18 cellular contexts compared by ENCODE assay signal in the genomic region with DNA sequence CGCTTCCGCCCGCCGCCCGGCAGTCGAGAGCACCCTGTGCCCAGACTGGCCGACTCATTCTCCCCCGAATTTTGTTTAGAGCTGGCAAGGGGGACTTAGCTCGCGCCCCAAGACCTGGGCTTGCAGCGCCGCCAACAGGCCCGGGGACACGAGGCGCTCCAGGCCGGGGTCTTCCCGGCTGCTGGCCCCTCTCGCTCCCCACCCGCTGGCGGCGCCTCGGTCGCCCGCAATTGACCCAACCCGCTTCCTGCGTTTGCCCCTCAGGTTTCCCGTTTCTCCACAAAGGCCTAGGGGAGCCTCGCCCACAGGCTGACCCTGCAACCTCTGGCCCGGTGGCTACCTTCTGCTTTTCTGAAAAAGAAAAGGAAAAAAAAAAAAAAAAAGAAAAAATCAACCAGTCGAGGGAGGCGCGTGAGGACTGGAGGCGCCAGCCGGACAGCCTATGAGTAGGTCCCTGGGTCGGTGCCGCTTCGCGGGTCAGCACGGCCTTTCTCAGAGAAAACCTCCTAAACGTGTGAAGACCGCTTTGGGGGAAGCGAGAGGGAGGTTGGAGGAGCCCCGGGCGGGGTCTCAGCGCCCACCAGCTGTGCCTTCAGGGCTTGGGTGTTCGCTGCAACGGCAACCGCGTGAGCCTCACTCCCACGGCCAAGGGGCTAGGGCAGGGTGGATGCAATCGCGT. TPM values are rescaled to one million over a fixed set of nuclear protein-coding genes. Genes with fewer than 3 reads are reported as not detected.
DNase-seq lines count a peak whose midpoint lies in the region; ATAC-seq and TF ChIP-seq lines count a peak whose summit lies in the region.
"Had no signal": no experiment of that assay in that cellular context is flagged by ENCODE, and none has a peak within 500 bp of the region (broad histone marks: within the 10 kb centered on the region; RNA-seq: fewer than 3 reads in every experiment).

No MANE protein-coding gene starts in this region.

- H3K4me3 ChIP-seq in iPS-20b (ENCODE audit: low read length) (peak overlapping the region; percentile 46; the same call in 1 of the 2 replicates), sigmoid colon (no peak overlapping the region)
- H3K4me3 ChIP-seq: A549, tibial artery had no signal

- no peak overlapping the region for H3K9ac ChIP-seq in iPS-20b (ENCODE audit: low read depth, low read length)

- H3K27ac ChIP-seq in iPS-20b (ENCODE audit: low read length), result no peak overlapping the region
- H3K27ac ChIP-seq in sigmoid colon, result no peak overlapping the region
- H3K27ac ChIP-seq in foreskin keratinocyte, result no peak overlapping the region
- H3K27ac ChIP-seq: A549, tibial artery had no signal

- DNase-seq in activated T-cell treated with anti-CD3 and anti-CD28 coated beads, Interleukin-2, amount 50 U/mL, for 24 hours, result peak; percentile 39
- DNase-seq in activated T-cell treated with anti-CD3 and anti-CD28 coated beads, Interleukin-2, amount 50 U/mL, for 1 hour, result no peak
- DNase-seq in UCSD-AML1 (lab: John Stamatoyannopoulos, UW; ENCODE audit: unreplicated experiment), result peak; percentile 39
- peak; percentile 38 for DNase-seq in sigmoid colon
- DNase-seq in foreskin keratinocyte, result no peak
- no peak for DNase-seq in occipital lobe (lab: John Stamatoyannopoulos, UW)
- DNase-seq in NCI-H1092 (lab: John Stamatoyannopoulos, UW), result no peak
- DNase-seq: activated CD4-positive, alpha-beta T cell treated with anti-CD3 and anti-CD28 coated beads, Interleukin-2, amount 50 U/mL, for 4 hours; activated naive CD4-positive, alpha-beta T cell treated with Interleukin-2 at 50 U/mL for 16 hours; KBM-7; naive B cell; NCI-H1436 treated with DMSO at 0.1 percent for 48 hours; NCI-H510A; small intestine had no signal

- H3K9me3 Mint-ChIP-seq in activated T-cell treated with anti-CD3 and anti-CD28 coated beads, Interleukin-2, amount 50 U/mL, for 24 hours, result no peaks in the 10 kb centered on the region

- peaks cover 100% of the 10 kb centered on the region for H3K27me3 ChIP-seq in iPS-20b (ENCODE audit: insufficient read depth, low read length)
- H3K27me3 ChIP-seq in sigmoid colon, result peaks cover 85 to 98% (median 93%) of the 10 kb centered on the region in 3 donors
- peaks cover 100% of the 10 kb centered on the region for H3K27me3 ChIP-seq in foreskin keratinocyte

- peaks cover 99% of the 10 kb centered on the region for H3K27me3 Mint-ChIP-seq in activated T-cell treated with anti-CD3 and anti-CD28 coated beads, Interleukin-2, amount 50 U/mL, for 24 hours

- H3K4me1 Mint-ChIP-seq in activated T-cell treated with anti-CD3 and anti-CD28 coated beads, Interleukin-2, amount 50 U/mL, for 24 hours (ENCODE audit: low read depth), result peaks cover 54% of the 10 kb centered on the region

- no peak overlapping the region for H3K4me3 Mint-ChIP-seq in activated T-cell treated with anti-CD3 and anti-CD28 coated beads, Interleukin-2, amount 50 U/mL, for 24 hours

- H3K36me3 Mint-ChIP-seq in activated T-cell treated with anti-CD3 and anti-CD28 coated beads, Interleukin-2, amount 50 U/mL, for 24 hours (ENCODE audit: low read depth), result no peaks in the 10 kb centered on the region
- H3K36me3 Mint-ChIP-seq: naive B cell had no signal

- 4 to 7% methylated on average over 52 of the region's 52 CpGs for WGBS in sigmoid colon, 2 donors

- H3K9me3 ChIP-seq in iPS-20b (ENCODE audit: insufficient read depth, low read depth, low read length), result no peaks in the 10 kb centered on the region; the same call in 1 of the 2 replicates
- no peaks in the 10 kb centered on the region for H3K9me3 ChIP-seq in sigmoid colon
- H3K9me3 ChIP-seq: A549, tibial artery had no signal

- H3K4me1 ChIP-seq in iPS-20b (ENCODE audit: insufficient read depth, low read length) (peaks cover 14% of the 10 kb centered on the region), sigmoid colon (peaks cover 0 to 49% (median 44%) of the 10 kb centered on the region in 4 donors), foreskin keratinocyte (no peaks in the 10 kb centered on the region)
- H3K4me1 ChIP-seq: A549 had no signal

- no peak overlapping the region for H3K27ac Mint-ChIP-seq in activated T-cell treated with anti-CD3 and anti-CD28 coated beads, Interleukin-2, amount 50 U/mL, for 24 hours
- H3K27ac Mint-ChIP-seq: naive B cell had no signal

- TF ChIP-seq CTCF in sigmoid colon (IDR thresholded peaks at IDR 0.05) (no peak), foreskin keratinocyte (conservative IDR thresholded peaks at IDR 0.05) (no peak)

- TF ChIP-seq EP300 in sigmoid colon (IDR thresholded peaks at IDR 0.05), result no peak

- TF ChIP-seq POLR2A in sigmoid colon (IDR thresholded peaks at IDR 0.05), result no peak

- H3K36me3 ChIP-seq in iPS-20b (ENCODE audit: insufficient read depth, low read depth, low read length), result no peaks in the 10 kb centered on the region
- H3K36me3 ChIP-seq in sigmoid colon, result no peaks in the 10 kb centered on the region
- H3K36me3 ChIP-seq: tibial artery had no signal

- no peak for ATAC-seq in foreskin keratinocyte
- ATAC-seq: A549, Panc1 had no signal

- intact Hi-C loops in sigmoid colon (cut with DNase I), result loop anchor here (5.0 kb wide), 1 partner anchor 38 kb away; no protein-coding TSS in a partner anchor

RNA-seq across cellular contexts. Expression of a gene that starts 7.2 kb away (rescaled TPM):
- total RNA-seq in sigmoid colon, result not detected
- polyA plus RNA-seq in sigmoid colon, result not detected
- 0.42 and 0.88 TPM in 2 replicates for total RNA-seq in foreskin keratinocyte
- 0.60 and 0.78 TPM in 2 replicates for polyA plus RNA-seq in foreskin keratinocyte
- not detected for total RNA-seq in occipital lobe
- polyA plus RNA-seq: small intestine had no signal

RNA-seq across cellular contexts. Expression of a gene that starts 7.3 kb away (rescaled TPM):
- total RNA-seq in sigmoid colon, result not detected
- under 1 TPM in 1 of 3 donors, not detected in 2; under 0.01 TPM for polyA plus RNA-seq in sigmoid colon
- 0.25 and 0.92 TPM in 2 replicates for total RNA-seq in foreskin keratinocyte
- 0.04 and 0.12 TPM in 2 replicates for polyA plus RNA-seq in foreskin keratinocyte
- 0.16 TPM for total RNA-seq in occipital lobe
- polyA plus RNA-seq: small intestine had no signal

Comparison
In these comparisons a context has a peak if more than half of its experiments do, and no peak if none do; other contexts are left out.
1. DNase-seq: peak in activated T-cell treated with anti-CD3 and anti-CD28 coated beads, Interleukin-2, amount 50 U/mL, for 24 hours (single experiment), UCSD-AML1 (single experiment) and sigmoid colon (single experiment); none in activated T-cell treated with anti-CD3 and anti-CD28 coated beads, Interleukin-2, amount 50 U/mL, for 1 hour (single experiment), foreskin keratinocyte (0 of 2), occipital lobe (single experiment) and NCI-H1092 (single experiment).